In the genomic region with DNA sequence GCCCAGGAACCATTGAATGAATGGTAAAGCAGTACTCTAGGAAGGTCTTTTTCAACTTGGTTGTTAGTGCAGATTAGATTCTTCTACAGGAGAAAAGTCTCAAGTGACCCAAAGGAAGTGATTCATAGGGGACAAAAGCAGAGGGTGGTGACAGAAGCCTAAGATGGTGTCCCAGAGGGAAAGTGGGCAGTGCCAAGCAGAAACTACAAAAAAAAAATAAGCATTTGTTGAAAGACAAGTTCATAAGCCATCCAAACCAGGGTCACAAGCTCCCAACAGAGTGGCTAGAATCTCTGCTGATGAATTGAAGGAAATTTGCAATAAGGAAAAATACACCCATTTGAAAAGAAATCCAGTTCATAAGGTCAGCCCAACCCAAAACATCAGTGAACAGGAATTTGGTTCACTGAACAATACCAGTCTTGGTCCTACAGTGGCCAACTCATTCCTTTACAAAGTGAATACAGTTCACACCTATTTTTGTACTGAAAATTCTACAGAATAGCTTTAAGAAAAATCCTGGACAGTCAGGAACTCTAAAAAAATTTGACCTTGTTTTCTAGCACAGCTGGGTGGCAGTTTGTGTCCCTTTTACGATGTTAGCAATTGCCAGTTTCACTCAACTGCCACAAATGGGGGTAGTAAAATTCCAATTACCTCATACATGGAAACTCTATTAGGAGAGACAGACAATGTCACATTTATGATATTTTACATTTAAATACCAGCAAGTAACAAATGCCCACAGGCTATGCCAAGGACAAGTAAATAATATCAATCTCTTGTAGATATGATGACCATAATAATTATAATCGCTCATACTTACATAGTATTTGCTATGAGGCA, we compare ENCODE assay signal across 1 cellular context.
TF ChIP-seq lines count a peak whose summit lies in the region.

No MANE protein-coding gene starts in this region.

TF ChIP-seq in GM12878, 131 proteins besides CTCF, POLR2A, EP300 and RAD21:
- TF ChIP-seq PRDM15 (CRISPR knock-in tag; IDR thresholded peaks at IDR 0.05) (no peak), SRF (IDR thresholded peaks at IDR 0.05; ENCODE audit: low read depth in 2 of 2, low read length in 2 of 2) (no peak), NBN (IDR thresholded peaks at IDR 0.05) (no peak), SIX5 (IDR thresholded peaks at IDR 0.05; ENCODE audit: low read depth, low read length, severe bottlenecking) (no peak), CEBPB (IDR thresholded peaks at IDR 0.05; ENCODE audit: borderline replicate concordance in 1 of 2, low read depth in 2 of 2, low read length in 2 of 2) (no peak), ATF7 (IDR thresholded peaks at IDR 0.05; ENCODE audit: low read depth) (no peak), ZNF217 (IDR thresholded peaks at IDR 0.05) (no peak), CBX3 (IDR thresholded peaks at IDR 0.05; ENCODE audit: borderline replicate concordance, low read depth) (no peak), NRF1 (conservative IDR thresholded peaks at IDR 0.05; ENCODE audit: low read depth, low read length) (no peak), SREBF1 (IDR thresholded peaks at IDR 0.05; ENCODE audit: low read length) (no peak), EGR1 (IDR thresholded peaks at IDR 0.05; ENCODE audit: borderline replicate concordance in 1 of 2, low read depth in 2 of 2, low read length in 2 of 2) (no peak), SUPT20H (IDR thresholded peaks at IDR 0.05; ENCODE audit: borderline replicate concordance, control insufficient read depth, low read depth, low read length) (no peak)
